Comparison of ENCODE assay signal across 1 cellular context in the genomic region with DNA sequence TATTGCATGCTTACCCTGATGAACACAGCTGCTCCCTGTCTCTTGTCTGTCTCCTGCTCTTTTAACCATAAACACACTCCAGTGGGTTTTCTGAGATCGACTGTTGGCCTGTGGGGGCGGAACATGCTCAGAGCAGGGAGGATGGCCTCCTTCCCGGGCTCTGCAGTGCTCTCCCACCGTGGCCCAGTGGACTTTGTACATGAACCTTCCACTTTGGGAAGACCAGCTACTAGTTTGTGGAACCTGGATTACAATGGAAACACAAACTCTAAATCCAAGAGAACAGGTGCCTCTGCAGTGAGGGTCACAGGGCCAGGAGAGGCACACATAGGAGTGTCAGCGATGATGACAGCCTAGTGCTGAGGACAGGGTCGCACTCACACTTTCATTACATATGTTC.
TF ChIP-seq lines count a peak whose summit lies in the region.

No MANE protein-coding gene starts in this region.

TF ChIP-seq in HepG2, 621 proteins besides CTCF, POLR2A, EP300 and RAD21 (continued from another document and continues in another):
- TF ChIP-seq ZNF44 (CRISPR knock-in tag; IDR thresholded peaks at IDR 0.05) (no peak), NR2C2 (CRISPR knock-in tag; IDR thresholded peaks at IDR 0.05; ENCODE audit: borderline replicate concordance) (no peak), MAFG (CRISPR knock-in tag; IDR thresholded peaks at IDR 0.05) (no peak), CBFB (CRISPR knock-in tag; IDR thresholded peaks at IDR 0.05) (no peak), FOXO4 (CRISPR knock-in tag; conservative IDR thresholded peaks at IDR 0.05) (no peak), SNAPC4 (CRISPR knock-in tag; IDR thresholded peaks at IDR 0.05) (no peak), MTA1 (CRISPR knock-in tag; IDR thresholded peaks at IDR 0.05; ENCODE audit: borderline replicate concordance) (peak; percentile 38; the same call in 1 of the 2 replicates), ZNF891 (CRISPR knock-in tag; IDR thresholded peaks at IDR 0.05) (no peak), TBX3 (IDR thresholded peaks at IDR 0.05; ENCODE audit: borderline replicate concordance) (no peak), MIER2 (CRISPR knock-in tag; IDR thresholded peaks at IDR 0.05) (no peak), SMAD9 (CRISPR knock-in tag; IDR thresholded peaks at IDR 0.05) (no peak), HOXA5 (CRISPR knock-in tag; IDR thresholded peaks at IDR 0.05) (no peak), DDIT3 (CRISPR knock-in tag; IDR thresholded peaks at IDR 0.05) (no peak), ZSCAN22 (CRISPR knock-in tag; IDR thresholded peaks at IDR 0.05) (no peak), IKZF5 (CRISPR knock-in tag; IDR thresholded peaks at IDR 0.05) (no peak), SPEN (CRISPR knock-in tag; IDR thresholded peaks at IDR 0.05; ENCODE audit: low read depth) (0 out of 2 replicates have a peak, but pooled peaks have one; percentile 9), GATAD2A (CRISPR knock-in tag; IDR thresholded peaks at IDR 0.05) (0 out of 2 replicates have a peak, but pooled peaks have one; percentile 39), ZNF543 (CRISPR knock-in tag; IDR thresholded peaks at IDR 0.05) (no peak), PHF21A (CRISPR knock-in tag; IDR thresholded peaks at IDR 0.05) (no peak; the same call in 1 of the 2 replicates), NFAT5 (CRISPR knock-in tag; IDR thresholded peaks at IDR 0.05) (no peak), HMG20A (CRISPR knock-in tag; IDR thresholded peaks at IDR 0.05; ENCODE audit: borderline replicate concordance) (no peak), SNRNP70 (IDR thresholded peaks at IDR 0.05; ENCODE audit: low read depth, low read length) (no peak)
- TF ChIP-seq, protein P1, sequence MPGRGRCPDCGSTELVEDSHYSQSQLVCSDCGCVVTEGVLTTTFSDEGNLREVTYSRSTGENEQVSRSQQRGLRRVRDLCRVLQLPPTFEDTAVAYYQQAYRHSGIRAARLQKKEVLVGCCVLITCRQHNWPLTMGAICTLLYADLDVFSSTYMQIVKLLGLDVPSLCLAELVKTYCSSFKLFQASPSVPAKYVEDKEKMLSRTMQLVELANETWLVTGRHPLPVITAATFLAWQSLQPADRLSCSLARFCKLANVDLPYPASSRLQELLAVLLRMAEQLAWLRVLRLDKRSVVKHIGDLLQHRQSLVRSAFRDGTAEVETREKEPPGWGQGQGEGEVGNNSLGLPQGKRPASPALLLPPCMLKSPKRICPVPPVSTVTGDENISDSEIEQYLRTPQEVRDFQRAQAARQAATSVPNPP (CRISPR knock-in tag; IDR thresholded peaks at IDR 0.05): no peak
- TF ChIP-seq, protein P2, sequence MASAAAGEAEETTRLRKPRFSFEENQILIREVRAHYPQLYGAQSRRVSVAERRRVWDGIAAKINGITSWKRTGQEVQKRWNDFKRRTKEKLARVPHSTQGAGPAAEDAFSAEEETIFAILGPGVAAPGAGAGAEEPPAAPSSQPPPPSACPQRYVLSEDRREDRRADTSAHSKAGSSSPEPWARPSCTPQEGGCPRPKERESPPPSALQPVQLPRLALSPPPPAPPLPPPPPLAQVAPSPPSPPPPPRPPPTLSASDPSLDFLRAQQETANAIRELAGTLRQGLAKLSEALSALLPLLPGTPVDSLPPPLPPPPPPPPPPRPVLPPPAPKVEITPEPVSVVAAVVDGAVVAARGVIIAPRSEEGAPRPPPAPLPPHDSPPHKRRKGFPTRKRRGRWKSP (CRISPR knock-in tag; IDR thresholded peaks at IDR 0.05): no peak
- TF ChIP-seq, protein P3, sequence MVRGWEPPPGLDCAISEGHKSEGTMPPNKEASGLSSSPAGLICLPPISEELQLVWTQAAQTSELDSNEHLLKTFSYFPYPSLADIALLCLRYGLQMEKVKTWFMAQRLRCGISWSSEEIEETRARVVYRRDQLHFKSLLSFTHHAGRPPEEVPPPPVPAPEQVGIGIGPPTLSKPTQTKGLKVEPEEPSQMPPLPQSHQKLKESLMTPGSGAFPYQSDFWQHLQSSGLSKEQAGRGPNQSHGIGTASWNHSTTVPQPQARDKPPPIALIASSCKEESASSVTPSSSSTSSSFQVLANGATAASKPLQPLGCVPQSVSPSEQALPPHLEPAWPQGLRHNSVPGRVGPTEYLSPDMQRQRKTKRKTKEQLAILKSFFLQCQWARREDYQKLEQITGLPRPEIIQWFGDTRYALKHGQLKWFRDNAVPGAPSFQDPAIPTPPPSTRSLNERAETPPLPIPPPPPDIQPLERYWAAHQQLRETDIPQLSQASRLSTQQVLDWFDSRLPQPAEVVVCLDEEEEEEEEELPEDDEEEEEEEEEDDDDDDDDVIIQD (CRISPR knock-in tag; IDR thresholded peaks at IDR 0.05; ENCODE audit: low read depth): no peak
- TF ChIP-seq, protein P4, sequence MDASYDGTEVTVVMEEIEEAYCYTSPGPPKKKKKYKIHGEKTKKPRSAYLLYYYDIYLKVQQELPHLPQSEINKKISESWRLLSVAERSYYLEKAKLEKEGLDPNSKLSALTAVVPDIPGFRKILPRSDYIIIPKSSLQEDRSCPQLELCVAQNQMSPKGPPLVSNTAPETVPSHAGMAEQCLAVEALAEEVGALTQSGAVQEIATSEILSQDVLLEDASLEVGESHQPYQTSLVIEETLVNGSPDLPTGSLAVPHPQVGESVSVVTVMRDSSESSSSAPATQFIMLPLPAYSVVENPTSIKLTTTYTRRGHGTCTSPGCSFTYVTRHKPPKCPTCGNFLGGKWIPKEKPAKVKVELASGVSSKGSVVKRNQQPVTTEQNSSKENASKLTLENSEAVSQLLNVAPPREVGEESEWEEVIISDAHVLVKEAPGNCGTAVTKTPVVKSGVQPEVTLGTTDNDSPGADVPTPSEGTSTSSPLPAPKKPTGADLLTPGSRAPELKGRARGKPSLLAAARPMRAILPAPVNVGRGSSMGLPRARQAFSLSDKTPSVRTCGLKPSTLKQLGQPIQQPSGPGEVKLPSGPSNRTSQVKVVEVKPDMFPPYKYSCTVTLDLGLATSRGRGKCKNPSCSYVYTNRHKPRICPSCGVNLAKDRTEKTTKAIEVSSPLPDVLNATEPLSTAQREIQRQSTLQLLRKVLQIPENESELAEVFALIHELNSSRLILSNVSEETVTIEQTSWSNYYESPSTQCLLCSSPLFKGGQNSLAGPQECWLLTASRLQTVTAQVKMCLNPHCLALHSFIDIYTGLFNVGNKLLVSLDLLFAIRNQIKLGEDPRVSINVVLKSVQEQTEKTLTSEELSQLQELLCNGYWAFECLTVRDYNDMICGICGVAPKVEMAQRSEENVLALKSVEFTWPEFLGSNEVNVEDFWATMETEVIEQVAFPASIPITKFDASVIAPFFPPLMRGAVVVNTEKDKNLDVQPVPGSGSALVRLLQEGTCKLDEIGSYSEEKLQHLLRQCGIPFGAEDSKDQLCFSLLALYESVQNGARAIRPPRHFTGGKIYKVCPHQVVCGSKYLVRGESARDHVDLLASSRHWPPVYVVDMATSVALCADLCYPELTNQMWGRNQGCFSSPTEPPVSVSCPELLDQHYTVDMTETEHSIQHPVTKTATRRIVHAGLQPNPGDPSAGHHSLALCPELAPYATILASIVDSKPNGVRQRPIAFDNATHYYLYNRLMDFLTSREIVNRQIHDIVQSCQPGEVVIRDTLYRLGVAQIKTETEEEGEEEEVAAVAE (CRISPR knock-in tag; IDR thresholded peaks at IDR 0.05; ENCODE audit: borderline replicate concordance): no peak
- TF ChIP-seq, protein P5, sequence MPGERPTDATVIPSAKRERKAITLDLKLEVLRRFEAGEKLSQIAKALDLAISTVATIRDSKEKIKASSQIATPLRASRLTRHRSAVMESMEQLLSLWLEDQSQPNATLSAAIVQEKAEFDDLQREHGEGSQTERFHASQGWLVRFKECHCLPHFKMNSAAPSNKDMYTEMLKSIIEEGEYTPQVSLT (CRISPR knock-in tag; IDR thresholded peaks at IDR 0.05; ENCODE audit: borderline replicate concordance, low read depth): no peak
